In genomic region chr3:48398701-48399386, GRCh38 we compare ENCODE assay signal across 20 cellular contexts. TPM values are rescaled to one million over a fixed set of nuclear protein-coding genes. Genes with fewer than 3 reads are reported as not detected.
DNase-seq lines count a peak whose midpoint lies in the region; TF ChIP-seq lines count a peak whose summit lies in the region.
"Had no signal": no experiment of that assay in that cellular context is flagged by ENCODE, and none has a peak within 500 bp of the region (broad histone marks: within the 10 kb centered on the region; RNA-seq: fewer than 3 reads in every experiment).

No MANE protein-coding gene starts in this region.

- H3K36me3 ChIP-seq in H7 (replicated peaks; ENCODE audit: control insufficient read depth, insufficient read depth, low read length) (peaks cover 4% of the 10 kb centered on the region), ovary (no peaks in the 10 kb centered on the region)

- POLR2A ChIA-PET in RWPE1 (lab: Yijun Ruan, JAX; ENCODE audit: low non-redundant PET): interaction anchor here (1.0 kb wide), 1 partner anchor 37 kb away, joined by 3 read pairs; no protein-coding TSS in a partner anchor

- 25 to 42% (median 27%) methylated on average over 11 of the region's 11 CpGs for WGBS in ovary, 3 donors

- H3K27me3 ChIP-seq in H7 (ENCODE audit: control insufficient read depth, insufficient read depth, low read length) (no peaks in the 10 kb centered on the region; the same call in 1 of the 2 replicates), ovary (no peaks in the 10 kb centered on the region)
- H3K27me3 ChIP-seq: vagina had no signal

- TF ChIP-seq EP300 in ovary (IDR thresholded peaks at IDR 0.05): no peak

- H3K27ac ChIP-seq in RWPE1 (peak overlapping the region; percentile 99), ovary (no peak overlapping the region)
- H3K27ac ChIP-seq: KMS-11, parathyroid adenoma, stomach, vagina had no signal

- TF ChIP-seq CTCF in RWPE1 (conservative IDR thresholded peaks at IDR 0.05; ENCODE audit: low read depth) (no peak), ovary (IDR thresholded peaks at IDR 0.05) (no peak)

- no peak for TF ChIP-seq POLR2A in ovary (IDR thresholded peaks at IDR 0.05)

- H3K9me3 ChIP-seq in ovary: no peaks in the 10 kb centered on the region
- H3K9me3 ChIP-seq: stomach, vagina had no signal

- DNase-seq in H7 (peak; percentile 61), RWPE1 (ENCODE audit: low spot score) (no peak), germinal center (ENCODE audit: low spot score) (peak; percentile 1), ovary (peak in 3 of 5 donors; percentile 9 to 43 (median 24)), KG1 (lab: John Stamatoyannopoulos, UW) (no peak)
- DNase-seq in effector CD4-positive, alpha-beta T cell: no peak
- DNase-seq in activated effector memory CD4-positive, alpha-beta T cell treated with anti-CD3 and anti-CD28 coated beads, Interleukin-2, amount 50 U/mL, for 16 hours: no peak
- DNase-seq: anterior cingulate cortex; COR-L47; EL; foreskin fibroblast; left ventricle myocardium superior; NCI-H1092; stimulated activated CD4-positive, alpha-beta T cell treated with anti-CD3 and anti-CD28 coated beads, Interleukin-2, amount 100 ng/mL, for 48 hours; stomach had no signal

- intact Hi-C loops in ovary (cut with DNase I): loop anchor here in 1 of 4 donors (10.0 kb wide), 1 partner anchor 156 kb away; the partner anchor contains the start of gene PFKFB4

- H3K4me3 ChIP-seq in H7 (ENCODE audit: insufficient read depth, low read depth, low read length): no peak overlapping the region
- no peak overlapping the region for H3K4me3 ChIP-seq in ovary
- H3K4me3 ChIP-seq: stomach, vagina had no signal

- CTCF ChIA-PET in RWPE1 (lab: Yijun Ruan, JAX): interaction anchor here (5.9 kb wide), 1 partner anchor 37 kb away, joined by 68 read pairs; no protein-coding TSS in a partner anchor

- peaks cover 2% of the 10 kb centered on the region for H3K4me1 ChIP-seq in ovary (ENCODE audit: insufficient read depth)
- H3K4me1 ChIP-seq: parathyroid adenoma had no signal

RNA-seq across cellular contexts. Expression of gene FBXW12, which starts 26.8 kb away (rescaled TPM):
- 0.07 and 0.67 TPM in 2 replicates for total RNA-seq in H7 (2014; rRNA removed; shearing (Covaris generic))
- total RNA-seq in ovary: under 1 TPM in 4 of 7 donors, not detected in 3; 0.22 to 0.46 (median 0.28) TPM
- under 1 TPM in 1 of 2 donors, not detected in 1; 0.33 TPM for polyA plus RNA-seq in ovary
- total RNA-seq: chondrocyte, left ventricle myocardium superior, SK-MEL-5, stomach, vagina had no signal
- polyA plus RNA-seq: stomach had no signal

RNA-seq across cellular contexts. Expression of gene PLXNB1, which starts 31.0 kb away (rescaled TPM):
- 46.5 and 65.7 TPM in 2 replicates for total RNA-seq in H7 (2014; rRNA removed; shearing (Covaris generic))
- 100 to 1,000 TPM in 2 of 7 donors, 10 to 100 TPM in 5; 70.8 to 166 (median 83.7) TPM for total RNA-seq in ovary
- polyA plus RNA-seq in ovary: 10 to 100 TPM; 11.2 to 90.2 TPM

RNA-seq across cellular contexts. Expression of gene CCDC51, which starts 41.1 kb away (rescaled TPM):
- 51.4 and 59.1 TPM in 2 replicates for total RNA-seq in H7 (2014; rRNA removed; shearing (Covaris generic))
- total RNA-seq in ovary: 1 to 10 TPM; 6.3 to 8.5 (median 7.5) TPM
- 1 to 10 TPM; 9.1 to 9.9 TPM for polyA plus RNA-seq in ovary

RNA-seq across cellular contexts. Expression of gene TMA7, which starts 41.2 kb away (rescaled TPM):
- total RNA-seq in H7 (2014; rRNA removed; shearing (Covaris generic)): 222 and 264 TPM in 2 replicates
- total RNA-seq in ovary: 100 to 1,000 TPM; 138 to 318 (median 199) TPM
- 100 to 1,000 TPM; 350 to 380 TPM for polyA plus RNA-seq in ovary

RNA-seq across cellular contexts. Expression of gene ATRIP, which starts 47.7 kb away (rescaled TPM):
- 13.4 and 18.5 TPM in 2 replicates for total RNA-seq in H7 (2014; rRNA removed; shearing (Covaris generic))
- total RNA-seq in ovary: 1 to 10 TPM; 3.9 to 7.9 (median 6.4) TPM
- 10 to 100 TPM in 1 of 2 donors, 1 to 10 TPM in 1; 6.4 to 11.4 TPM for polyA plus RNA-seq in ovary

Comparison
In these comparisons a context has a peak if more than half of its experiments do, and no peak if none do; other contexts are left out.
1. DNase-seq: peak in H7 (single experiment), germinal center (single experiment) and ovary (3 of 5); none in RWPE1 (single experiment), effector CD4-positive, alpha-beta T cell (single experiment), KG1 (single experiment) and activated effector memory CD4-positive, alpha-beta T cell treated with anti-CD3 and anti-CD28 coated beads, Interleukin-2, amount 50 U/mL, for 16 hours (single experiment).